In the genomic region with DNA sequence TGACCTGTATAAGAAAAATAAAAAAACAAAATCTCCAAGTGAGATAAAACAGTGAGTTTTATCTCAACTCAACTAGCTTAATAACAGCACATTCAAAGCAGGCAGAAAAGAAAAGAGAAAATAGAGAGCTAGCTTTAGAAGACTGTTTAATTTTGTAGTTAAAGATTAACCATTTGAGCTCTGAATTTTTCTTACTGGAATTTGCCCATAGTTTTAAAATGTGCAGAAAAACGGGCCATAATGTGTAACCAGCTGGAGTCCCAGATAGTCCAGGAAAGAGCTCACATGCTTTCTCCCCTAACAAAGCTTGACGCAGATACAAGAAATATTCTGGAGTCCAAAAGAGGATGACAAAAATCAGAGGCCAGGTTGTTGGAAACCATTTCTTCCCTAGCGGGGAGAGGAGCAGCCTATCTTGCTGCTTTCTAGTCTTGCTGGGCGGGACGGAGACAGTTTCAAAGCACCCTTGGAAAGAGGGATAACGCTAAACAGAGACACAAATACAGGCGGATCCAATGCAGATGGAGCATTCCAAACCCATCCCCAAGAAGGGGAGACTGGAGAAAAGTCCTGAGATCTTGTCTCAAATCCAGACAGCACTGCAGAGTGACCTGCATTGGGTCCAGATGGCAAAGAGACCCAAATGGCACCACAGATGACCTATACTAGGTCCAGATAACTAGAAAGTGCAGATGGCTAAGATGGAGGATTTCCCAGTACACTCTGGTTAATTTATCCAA, we compare ENCODE assay signal across 21 cellular contexts. TPM values are rescaled to one million over a fixed set of nuclear protein-coding genes. Genes with fewer than 3 reads are reported as not detected.
DNase-seq lines count a peak whose midpoint lies in the region; ATAC-seq, FAIRE-seq and TF ChIP-seq lines count a peak whose summit lies in the region.
"Had no signal": no experiment of that assay in that cellular context is flagged by ENCODE, and none has a peak within 500 bp of the region (broad histone marks: within the 10 kb centered on the region; RNA-seq: fewer than 3 reads in every experiment).

No MANE protein-coding gene starts in this region.

- no peak for ATAC-seq in activated naive CD8-positive, alpha-beta T cell treated with anti-CD3 and anti-CD28 coated beads, Interleukin-2, amount 10 ng/mL, durations not matched to agents 7 days and 5 days (ENCODE audit: low read depth)
- ATAC-seq in activated naive CD8-positive, alpha-beta T cell treated with anti-CD3 and anti-CD28 coated beads, Interleukin-2, amount 50 U/mL, for 24 hours: no peak
- ATAC-seq in stimulated activated naive B cell treated with anti-CD40 and anti-IgM and Interleukin-4, amounts not matched to agents 10 μg/mL and 1 μg/mL and 100 μg/mL, for 72 hours (replicated peaks): no peak
- ATAC-seq in HG02840 (IDR thresholded peaks at IDR 0.05; ENCODE audit: low FRiP score, unreplicated experiment) (no peak), GM19035 (IDR thresholded peaks at IDR 0.05; ENCODE audit: unreplicated experiment) (no peak)
- ATAC-seq: CD8-positive, alpha-beta T cell had no signal

- no peaks in the 10 kb centered on the region for H3K27me3 ChIP-seq in bronchial epithelial cell (ENCODE audit: control insufficient read depth, insufficient read depth, low read length)
- H3K27me3 ChIP-seq: BLaER1 had no signal

- no peaks in the 10 kb centered on the region for H3K27me3 Mint-ChIP-seq in activated naive CD8-positive, alpha-beta T cell treated with anti-CD3 and anti-CD28 coated beads, Interleukin-2, amount 10 ng/mL, durations not matched to agents 7 days and 5 days
- no peaks in the 10 kb centered on the region for H3K27me3 Mint-ChIP-seq in activated naive CD8-positive, alpha-beta T cell treated with anti-CD3 and anti-CD28 coated beads, Interleukin-2, amount 50 U/mL, for 24 hours
- no peaks in the 10 kb centered on the region for H3K27me3 Mint-ChIP-seq in mesothelial cell of epicardium (ENCODE audit: low read depth)
- no peaks in the 10 kb centered on the region for H3K27me3 Mint-ChIP-seq in stimulated activated naive B cell treated with anti-CD40 and anti-IgM and Interleukin-4, amounts not matched to agents 10 μg/mL and 1 μg/mL and 100 μg/mL, for 72 hours
- H3K27me3 Mint-ChIP-seq in T-helper 2 cell treated with Interferon-gamma antibody and Interleukin-4, amounts not matched to agents 5 μg/mL and 100 μg/mL, for 36 hours (ENCODE audit: low read depth): no peaks in the 10 kb centered on the region

- TF ChIP-seq CTCF in bronchial epithelial cell (IDR thresholded peaks at IDR 0.05; ENCODE audit: insufficient read depth, low read length, severe bottlenecking): no peak
- TF ChIP-seq CTCF in mesothelial cell of epicardium (IDR thresholded peaks at IDR 0.05; ENCODE audit: unreplicated experiment): no peak

- H3K4me1 Mint-ChIP-seq in activated naive CD8-positive, alpha-beta T cell treated with anti-CD3 and anti-CD28 coated beads, Interleukin-2, amount 10 ng/mL, durations not matched to agents 7 days and 5 days: no peaks in the 10 kb centered on the region
- H3K4me1 Mint-ChIP-seq in activated naive CD8-positive, alpha-beta T cell treated with anti-CD3 and anti-CD28 coated beads, Interleukin-2, amount 50 U/mL, for 24 hours: no peaks in the 10 kb centered on the region
- H3K4me1 Mint-ChIP-seq in mesothelial cell of epicardium: no peaks in the 10 kb centered on the region
- no peaks in the 10 kb centered on the region for H3K4me1 Mint-ChIP-seq in stimulated activated naive B cell treated with anti-CD40 and anti-IgM and Interleukin-4, amounts not matched to agents 10 μg/mL and 1 μg/mL and 100 μg/mL, for 72 hours
- H3K4me1 Mint-ChIP-seq in T-helper 2 cell treated with Interferon-gamma antibody and Interleukin-4, amounts not matched to agents 5 μg/mL and 100 μg/mL, for 36 hours (ENCODE audit: low read depth): peaks cover 6% of the 10 kb centered on the region

- H3K9me3 Mint-ChIP-seq in activated naive CD8-positive, alpha-beta T cell treated with anti-CD3 and anti-CD28 coated beads, Interleukin-2, amount 10 ng/mL, durations not matched to agents 7 days and 5 days: no peaks in the 10 kb centered on the region
- H3K9me3 Mint-ChIP-seq in activated naive CD8-positive, alpha-beta T cell treated with anti-CD3 and anti-CD28 coated beads, Interleukin-2, amount 50 U/mL, for 24 hours: no peaks in the 10 kb centered on the region
- H3K9me3 Mint-ChIP-seq in mesothelial cell of epicardium: no peaks in the 10 kb centered on the region
- H3K9me3 Mint-ChIP-seq in stimulated activated naive B cell treated with anti-CD40 and anti-IgM and Interleukin-4, amounts not matched to agents 10 μg/mL and 1 μg/mL and 100 μg/mL, for 72 hours: no peaks in the 10 kb centered on the region
- no peaks in the 10 kb centered on the region for H3K9me3 Mint-ChIP-seq in T-helper 2 cell treated with Interferon-gamma antibody and Interleukin-4, amounts not matched to agents 5 μg/mL and 100 μg/mL, for 36 hours
- H3K9me3 Mint-ChIP-seq: CD8-positive, alpha-beta T cell had no signal

- no peak overlapping the region for H3K4me3 ChIP-seq in bronchial epithelial cell (ENCODE audit: low read depth, low read length)
- H3K4me3 ChIP-seq: BLaER1 had no signal

- POLR2A ChIA-PET in activated naive CD8-positive, alpha-beta T cell treated with anti-CD3 and anti-CD28 coated beads, Interleukin-2, amount 10 ng/mL, durations not matched to agents 7 days and 5 days (lab: Charles Lee): no interaction called here

- H3K27ac Mint-ChIP-seq in activated naive CD8-positive, alpha-beta T cell treated with anti-CD3 and anti-CD28 coated beads, Interleukin-2, amount 10 ng/mL, durations not matched to agents 7 days and 5 days: peak overlapping the region; percentile 58
- H3K27ac Mint-ChIP-seq in activated naive CD8-positive, alpha-beta T cell treated with anti-CD3 and anti-CD28 coated beads, Interleukin-2, amount 50 U/mL, for 24 hours: no peak overlapping the region
- H3K27ac Mint-ChIP-seq in mesothelial cell of epicardium: peak overlapping the region; percentile 43
- peak overlapping the region; percentile 9 for H3K27ac Mint-ChIP-seq in stimulated activated naive B cell treated with anti-CD40 and anti-IgM and Interleukin-4, amounts not matched to agents 10 μg/mL and 1 μg/mL and 100 μg/mL, for 72 hours
- no peak overlapping the region for H3K27ac Mint-ChIP-seq in T-helper 2 cell treated with Interferon-gamma antibody and Interleukin-4, amounts not matched to agents 5 μg/mL and 100 μg/mL, for 36 hours
- H3K27ac Mint-ChIP-seq: CD8-positive, alpha-beta T cell had no signal

- H3K36me3 Mint-ChIP-seq in activated naive CD8-positive, alpha-beta T cell treated with anti-CD3 and anti-CD28 coated beads, Interleukin-2, amount 10 ng/mL, durations not matched to agents 7 days and 5 days: peaks cover 29% of the 10 kb centered on the region
- peaks cover 29% of the 10 kb centered on the region for H3K36me3 Mint-ChIP-seq in activated naive CD8-positive, alpha-beta T cell treated with anti-CD3 and anti-CD28 coated beads, Interleukin-2, amount 50 U/mL, for 24 hours (ENCODE audit: low read depth)
- H3K36me3 Mint-ChIP-seq in mesothelial cell of epicardium: peaks cover 14% of the 10 kb centered on the region
- H3K36me3 Mint-ChIP-seq in stimulated activated naive B cell treated with anti-CD40 and anti-IgM and Interleukin-4, amounts not matched to agents 10 μg/mL and 1 μg/mL and 100 μg/mL, for 72 hours: peaks cover 1 to 4% of the 10 kb centered on the region in 2 donors
- H3K36me3 Mint-ChIP-seq in T-helper 2 cell treated with Interferon-gamma antibody and Interleukin-4, amounts not matched to agents 5 μg/mL and 100 μg/mL, for 36 hours (ENCODE audit: low read depth): peaks cover 44% of the 10 kb centered on the region
- H3K36me3 Mint-ChIP-seq: CD8-positive, alpha-beta T cell had no signal

- peak; percentile 13 for FAIRE-seq in bronchial epithelial cell (lab: Jason Lieb, UNC)
- FAIRE-seq: D721Med, H1, HTR-8/SVneo had no signal

- H3K4me3 Mint-ChIP-seq in activated naive CD8-positive, alpha-beta T cell treated with anti-CD3 and anti-CD28 coated beads, Interleukin-2, amount 10 ng/mL, durations not matched to agents 7 days and 5 days: no peak overlapping the region
- no peak overlapping the region for H3K4me3 Mint-ChIP-seq in activated naive CD8-positive, alpha-beta T cell treated with anti-CD3 and anti-CD28 coated beads, Interleukin-2, amount 50 U/mL, for 24 hours
- no peak overlapping the region for H3K4me3 Mint-ChIP-seq in mesothelial cell of epicardium
- no peak overlapping the region for H3K4me3 Mint-ChIP-seq in stimulated activated naive B cell treated with anti-CD40 and anti-IgM and Interleukin-4, amounts not matched to agents 10 μg/mL and 1 μg/mL and 100 μg/mL, for 72 hours
- no peak overlapping the region for H3K4me3 Mint-ChIP-seq in T-helper 2 cell treated with Interferon-gamma antibody and Interleukin-4, amounts not matched to agents 5 μg/mL and 100 μg/mL, for 36 hours
- H3K4me3 Mint-ChIP-seq: CD8-positive, alpha-beta T cell had no signal

- no peaks in the 10 kb centered on the region for H3K36me3 ChIP-seq in bronchial epithelial cell (ENCODE audit: control insufficient read depth, insufficient read depth, low read length)

- DNase-seq in activated naive CD8-positive, alpha-beta T cell treated with anti-CD3 and anti-CD28 coated beads, Interleukin-2, amount 10 ng/mL, durations not matched to agents 7 days and 5 days: no peak
- no peak for DNase-seq in activated naive CD8-positive, alpha-beta T cell treated with anti-CD3 and anti-CD28 coated beads, Interleukin-2, amount 50 U/mL, for 24 hours
- DNase-seq in bronchial epithelial cell (ENCODE audit: low read depth) (no peak), mesothelial cell of epicardium (ENCODE audit: low spot score in 2 of 2, unreplicated experiment in 2 of 2) (no peak)
- no peak for DNase-seq in stimulated activated naive B cell treated with anti-CD40 and anti-IgM and Interleukin-4, amounts not matched to agents 10 μg/mL and 1 μg/mL and 100 μg/mL, for 72 hours
- DNase-seq in T-helper 2 cell treated with Interferon-gamma antibody and Interleukin-4, amounts not matched to agents 5 μg/mL and 100 μg/mL, for 36 hours (ENCODE audit: low spot score): no peak
- DNase-seq: 8988T; CD8-positive, alpha-beta T cell; DMS79; KBM-7; NCI-H1436; NCI-H2029; NCI-H2171 treated with DMSO at 0.1 percent for 48 hours; NCI-H510A; NCI-H774 had no signal

RNA-seq across cellular contexts. Expression of a gene that starts 16.1 kb away (rescaled TPM):
- 10 to 100 TPM; 25.7 to 27.1 TPM for total RNA-seq in activated naive CD8-positive, alpha-beta T cell treated with anti-CD3 and anti-CD28 coated beads, Interleukin-2, amount 10 ng/mL, durations not matched to agents 7 days and 5 days
- total RNA-seq in bronchial epithelial cell: 0.26 TPM in 2 replicates
- 12.0 to 13.5 TPM (median 12.1 TPM) in 3 replicates for total RNA-seq in mesothelial cell of epicardium

Comparison
In these comparisons a context has a peak if more than half of its experiments do, and no peak if none do; other contexts are left out.
1. H3K27ac Mint-ChIP-seq: peak in activated naive CD8-positive, alpha-beta T cell treated with anti-CD3 and anti-CD28 coated beads, Interleukin-2, amount 10 ng/mL, durations not matched to agents 7 days and 5 days (single experiment), mesothelial cell of epicardium (single experiment) and stimulated activated naive B cell treated with anti-CD40 and anti-IgM and Interleukin-4, amounts not matched to agents 10 μg/mL and 1 μg/mL and 100 μg/mL, for 72 hours (single experiment); none in activated naive CD8-positive, alpha-beta T cell treated with anti-CD3 and anti-CD28 coated beads, Interleukin-2, amount 50 U/mL, for 24 hours (single experiment) and T-helper 2 cell treated with Interferon-gamma antibody and Interleukin-4, amounts not matched to agents 5 μg/mL and 100 μg/mL, for 36 hours (single experiment).
2. RNA of a gene that starts 16.1 kb away (total RNA-seq): 25.7 to 27.1 TPM in activated naive CD8-positive, alpha-beta T cell treated with anti-CD3 and anti-CD28 coated beads, Interleukin-2, amount 10 ng/mL, durations not matched to agents 7 days and 5 days and 12.0 to 13.5 TPM in mesothelial cell of epicardium; 0.26 TPM in bronchial epithelial cell; every median in the first group is over 10 times any median in the second.